In the genomic region with DNA sequence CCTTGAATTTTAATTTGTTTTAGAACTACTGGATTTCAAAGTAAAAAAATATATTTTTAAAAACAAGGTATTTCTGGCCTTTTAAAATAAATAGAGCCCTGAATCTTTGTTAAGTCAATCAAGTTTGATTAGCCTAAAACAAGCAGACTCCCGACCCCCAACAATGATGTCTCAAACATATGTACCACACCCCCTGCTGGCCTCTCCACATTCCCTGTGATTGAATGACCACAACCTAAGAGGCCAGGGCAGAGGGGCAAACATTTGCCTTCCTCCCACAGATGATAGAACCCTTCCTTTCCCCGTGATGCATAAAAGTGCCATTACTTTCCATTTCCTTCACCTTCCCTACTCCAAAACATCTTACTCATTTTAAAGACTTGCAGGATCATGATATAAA, we compare ENCODE assay signal across 1 cellular context.
TF ChIP-seq lines count a peak whose summit lies in the region.

No MANE protein-coding gene starts in this region.

TF ChIP-seq in GM23338, 12 proteins besides CTCF, POLR2A, EP300 and RAD21 (continued from another document):
- TF ChIP-seq, protein P1, sequence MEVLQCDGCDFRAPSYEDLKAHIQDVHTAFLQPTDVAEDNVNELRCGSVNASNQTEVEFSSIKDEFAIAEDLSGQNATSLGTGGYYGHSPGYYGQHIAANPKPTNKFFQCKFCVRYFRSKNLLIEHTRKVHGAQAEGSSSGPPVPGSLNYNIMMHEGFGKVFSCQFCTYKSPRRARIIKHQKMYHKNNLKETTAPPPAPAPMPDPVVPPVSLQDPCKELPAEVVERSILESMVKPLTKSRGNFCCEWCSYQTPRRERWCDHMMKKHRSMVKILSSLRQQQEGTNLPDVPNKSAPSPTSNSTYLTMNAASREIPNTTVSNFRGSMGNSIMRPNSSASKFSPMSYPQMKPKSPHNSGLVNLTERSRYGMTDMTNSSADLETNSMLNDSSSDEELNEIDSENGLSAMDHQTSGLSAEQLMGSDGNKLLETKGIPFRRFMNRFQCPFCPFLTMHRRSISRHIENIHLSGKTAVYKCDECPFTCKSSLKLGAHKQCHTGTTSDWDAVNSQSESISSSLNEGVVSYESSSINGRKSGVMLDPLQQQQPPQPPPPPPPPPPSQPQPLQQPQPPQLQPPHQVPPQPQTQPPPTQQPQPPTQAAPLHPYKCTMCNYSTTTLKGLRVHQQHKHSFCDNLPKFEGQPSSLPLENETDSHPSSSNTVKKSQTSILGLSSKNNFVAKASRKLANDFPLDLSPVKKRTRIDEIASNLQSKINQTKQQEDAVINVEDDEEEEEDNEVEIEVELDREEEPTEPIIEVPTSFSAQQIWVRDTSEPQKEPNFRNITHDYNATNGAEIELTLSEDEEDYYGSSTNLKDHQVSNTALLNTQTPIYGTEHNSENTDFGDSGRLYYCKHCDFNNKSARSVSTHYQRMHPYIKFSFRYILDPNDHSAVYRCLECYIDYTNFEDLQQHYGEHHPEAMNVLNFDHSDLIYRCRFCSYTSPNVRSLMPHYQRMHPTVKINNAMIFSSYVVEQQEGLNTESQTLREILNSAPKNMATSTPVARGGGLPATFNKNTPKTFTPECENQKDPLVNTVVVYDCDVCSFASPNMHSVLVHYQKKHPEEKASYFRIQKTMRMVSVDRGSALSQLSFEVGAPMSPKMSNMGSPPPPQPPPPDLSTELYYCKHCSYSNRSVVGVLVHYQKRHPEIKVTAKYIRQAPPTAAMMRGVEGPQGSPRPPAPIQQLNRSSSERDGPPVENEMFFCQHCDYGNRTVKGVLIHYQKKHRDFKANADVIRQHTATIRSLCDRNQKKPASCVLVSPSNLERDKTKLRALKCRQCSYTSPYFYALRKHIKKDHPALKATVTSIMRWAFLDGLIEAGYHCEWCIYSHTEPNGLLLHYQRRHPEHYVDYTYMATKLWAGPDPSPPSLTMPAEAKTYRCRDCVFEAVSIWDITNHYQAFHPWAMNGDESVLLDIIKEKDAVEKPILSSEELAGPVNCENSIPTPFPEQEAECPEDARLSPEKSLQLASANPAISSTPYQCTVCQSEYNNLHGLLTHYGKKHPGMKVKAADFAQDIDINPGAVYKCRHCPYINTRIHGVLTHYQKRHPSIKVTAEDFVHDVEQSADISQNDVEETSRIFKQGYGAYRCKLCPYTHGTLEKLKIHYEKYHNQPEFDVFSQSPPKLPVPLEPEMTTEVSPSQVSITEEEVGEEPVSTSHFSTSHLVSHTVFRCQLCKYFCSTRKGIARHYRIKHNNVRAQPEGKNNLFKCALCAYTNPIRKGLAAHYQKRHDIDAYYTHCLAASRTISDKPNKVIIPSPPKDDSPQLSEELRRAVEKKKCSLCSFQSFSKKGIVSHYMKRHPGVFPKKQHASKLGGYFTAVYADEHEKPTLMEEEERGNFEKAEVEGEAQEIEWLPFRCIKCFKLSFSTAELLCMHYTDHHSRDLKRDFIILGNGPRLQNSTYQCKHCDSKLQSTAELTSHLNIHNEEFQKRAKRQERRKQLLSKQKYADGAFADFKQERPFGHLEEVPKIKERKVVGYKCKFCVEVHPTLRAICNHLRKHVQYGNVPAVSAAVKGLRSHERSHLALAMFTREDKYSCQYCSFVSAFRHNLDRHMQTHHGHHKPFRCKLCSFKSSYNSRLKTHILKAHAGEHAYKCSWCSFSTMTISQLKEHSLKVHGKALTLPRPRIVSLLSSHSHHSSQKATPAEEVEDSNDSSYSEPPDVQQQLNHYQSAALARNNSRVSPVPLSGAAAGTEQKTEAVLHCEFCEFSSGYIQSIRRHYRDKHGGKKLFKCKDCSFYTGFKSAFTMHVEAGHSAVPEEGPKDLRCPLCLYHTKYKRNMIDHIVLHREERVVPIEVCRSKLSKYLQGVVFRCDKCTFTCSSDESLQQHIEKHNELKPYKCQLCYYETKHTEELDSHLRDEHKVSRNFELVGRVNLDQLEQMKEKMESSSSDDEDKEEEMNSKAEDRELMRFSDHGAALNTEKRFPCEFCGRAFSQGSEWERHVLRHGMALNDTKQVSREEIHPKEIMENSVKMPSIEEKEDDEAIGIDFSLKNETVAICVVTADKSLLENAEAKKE (CRISPR knock-in tag; IDR thresholded peaks at IDR 0.05) = no peak
- TF ChIP-seq NANOG (IDR thresholded peaks at IDR 0.05; ENCODE audit: borderline replicate concordance) = no peak
- no peak for TF ChIP-seq EZH2 (IDR thresholded peaks at IDR 0.05; ENCODE audit: low read depth, unreplicated experiment)
- TF ChIP-seq ZNF331 (CRISPR knock-in tag; IDR thresholded peaks at IDR 0.05; ENCODE audit: low read depth) = no peak
- no peak for TF ChIP-seq ZNF114 (CRISPR knock-in tag; IDR thresholded peaks at IDR 0.05)
- TF ChIP-seq, protein P2, sequence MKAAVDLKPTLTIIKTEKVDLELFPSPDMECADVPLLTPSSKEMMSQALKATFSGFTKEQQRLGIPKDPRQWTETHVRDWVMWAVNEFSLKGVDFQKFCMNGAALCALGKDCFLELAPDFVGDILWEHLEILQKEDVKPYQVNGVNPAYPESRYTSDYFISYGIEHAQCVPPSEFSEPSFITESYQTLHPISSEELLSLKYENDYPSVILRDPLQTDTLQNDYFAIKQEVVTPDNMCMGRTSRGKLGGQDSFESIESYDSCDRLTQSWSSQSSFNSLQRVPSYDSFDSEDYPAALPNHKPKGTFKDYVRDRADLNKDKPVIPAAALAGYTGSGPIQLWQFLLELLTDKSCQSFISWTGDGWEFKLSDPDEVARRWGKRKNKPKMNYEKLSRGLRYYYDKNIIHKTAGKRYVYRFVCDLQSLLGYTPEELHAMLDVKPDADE (IDR thresholded peaks at IDR 0.05) = no peak
- TF ChIP-seq POLR2AphosphoS5 (IDR thresholded peaks at IDR 0.05; ENCODE audit: low read depth) = no peak
- TF ChIP-seq, protein P3, sequence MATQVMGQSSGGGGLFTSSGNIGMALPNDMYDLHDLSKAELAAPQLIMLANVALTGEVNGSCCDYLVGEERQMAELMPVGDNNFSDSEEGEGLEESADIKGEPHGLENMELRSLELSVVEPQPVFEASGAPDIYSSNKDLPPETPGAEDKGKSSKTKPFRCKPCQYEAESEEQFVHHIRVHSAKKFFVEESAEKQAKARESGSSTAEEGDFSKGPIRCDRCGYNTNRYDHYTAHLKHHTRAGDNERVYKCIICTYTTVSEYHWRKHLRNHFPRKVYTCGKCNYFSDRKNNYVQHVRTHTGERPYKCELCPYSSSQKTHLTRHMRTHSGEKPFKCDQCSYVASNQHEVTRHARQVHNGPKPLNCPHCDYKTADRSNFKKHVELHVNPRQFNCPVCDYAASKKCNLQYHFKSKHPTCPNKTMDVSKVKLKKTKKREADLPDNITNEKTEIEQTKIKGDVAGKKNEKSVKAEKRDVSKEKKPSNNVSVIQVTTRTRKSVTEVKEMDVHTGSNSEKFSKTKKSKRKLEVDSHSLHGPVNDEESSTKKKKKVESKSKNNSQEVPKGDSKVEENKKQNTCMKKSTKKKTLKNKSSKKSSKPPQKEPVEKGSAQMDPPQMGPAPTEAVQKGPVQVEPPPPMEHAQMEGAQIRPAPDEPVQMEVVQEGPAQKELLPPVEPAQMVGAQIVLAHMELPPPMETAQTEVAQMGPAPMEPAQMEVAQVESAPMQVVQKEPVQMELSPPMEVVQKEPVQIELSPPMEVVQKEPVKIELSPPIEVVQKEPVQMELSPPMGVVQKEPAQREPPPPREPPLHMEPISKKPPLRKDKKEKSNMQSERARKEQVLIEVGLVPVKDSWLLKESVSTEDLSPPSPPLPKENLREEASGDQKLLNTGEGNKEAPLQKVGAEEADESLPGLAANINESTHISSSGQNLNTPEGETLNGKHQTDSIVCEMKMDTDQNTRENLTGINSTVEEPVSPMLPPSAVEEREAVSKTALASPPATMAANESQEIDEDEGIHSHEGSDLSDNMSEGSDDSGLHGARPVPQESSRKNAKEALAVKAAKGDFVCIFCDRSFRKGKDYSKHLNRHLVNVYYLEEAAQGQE (IDR thresholded peaks at IDR 0.05; ENCODE audit: unreplicated experiment) = no peak
- TF ChIP-seq EZH2phosphoT487 (IDR thresholded peaks at IDR 0.05; ENCODE audit: unreplicated experiment) = no peak
- TF ChIP-seq JUNB (IDR thresholded peaks at IDR 0.05; ENCODE audit: unreplicated experiment) = no peak
- no peak for TF ChIP-seq CREB1 (CRISPR knock-in tag; IDR thresholded peaks at IDR 0.05; ENCODE audit: low read depth)
